20 cellular contexts compared by ENCODE assay signal in genomic region chr1:82491301-82491986, GRCh38.
DNase-seq lines count a peak whose midpoint lies in the region; ATAC-seq and TF ChIP-seq lines count a peak whose summit lies in the region.
"Had no signal": no experiment of that assay in that cellular context is flagged by ENCODE, and none has a peak within 500 bp of the region (broad histone marks: within the 10 kb centered on the region; RNA-seq: fewer than 3 reads in every experiment).

No MANE protein-coding gene starts in this region.

- no peaks in the 10 kb centered on the region for H3K36me3 ChIP-seq in esophagus muscularis mucosa
- no peaks in the 10 kb centered on the region for H3K36me3 ChIP-seq in Karpas-422 (ENCODE audit: insufficient read depth, low read length)

- H3K4me2 ChIP-seq in Karpas-422 (ENCODE audit: low read depth, low read length, poor library complexity, severe bottlenecking), result no peak overlapping the region

- TF ChIP-seq POLR2A in esophagus muscularis mucosa (IDR thresholded peaks at IDR 0.05; ENCODE audit: low read depth), result no peak

- WGBS in esophagus muscularis mucosa, result 45% methylated on average over 2 of the region's 2 CpGs

- H3K4me3 ChIP-seq in AG09309 (ENCODE audit: control insufficient read depth, low read depth, low read length), result no peak overlapping the region
- H3K4me3 ChIP-seq in esophagus muscularis mucosa, result no peak overlapping the region
- no peak overlapping the region for H3K4me3 ChIP-seq in Karpas-422 (ENCODE audit: low read length)

- H3K9me2 ChIP-seq in Karpas-422 (replicated peaks; ENCODE audit: insufficient read depth, low read length), result no peaks in the 10 kb centered on the region

- intact Hi-C loops in esophagus muscularis mucosa (cut with DNase I), result no loop called here

- TF ChIP-seq EP300 in esophagus muscularis mucosa (IDR thresholded peaks at IDR 0.05), result no peak

- peaks cover 0 to 8% (median 6%) of the 10 kb centered on the region in 4 donors for H3K4me1 ChIP-seq in esophagus muscularis mucosa
- no peaks in the 10 kb centered on the region for H3K4me1 ChIP-seq in Karpas-422 (ENCODE audit: low read length)

- no peaks in the 10 kb centered on the region for H3K79me2 ChIP-seq in Karpas-422 (ENCODE audit: low read length)

- no peak for ATAC-seq in HG02642 (IDR thresholded peaks at IDR 0.05; ENCODE audit: poor library complexity, unreplicated experiment)
- ATAC-seq: CD8-positive, alpha-beta T cell had no signal

- no peak overlapping the region for H2AFZ ChIP-seq in Karpas-422 (ENCODE audit: low read length)

- H3K27ac ChIP-seq in esophagus muscularis mucosa (replicated peaks in 1 of 4) (peak overlapping the region in 3 of 4 donors; percentile 16 to 66 (median 40)), Karpas-422 (ENCODE audit: low read length) (no peak overlapping the region)

- no peaks in the 10 kb centered on the region for H3K27me3 ChIP-seq in esophagus muscularis mucosa
- H3K27me3 ChIP-seq in Karpas-422 (ENCODE audit: low read length), result no peaks in the 10 kb centered on the region

- DNase-seq in AG09309 (ENCODE audit: low read depth), result peak; percentile 28
- peak; percentile 4 for DNase-seq in M059J (ENCODE audit: low read depth)
- DNase-seq in esophagus muscularis mucosa (ENCODE audit: extremely low spot score), result no peak
- DNase-seq in myocyte (ENCODE audit: low read depth), result peak; percentile 2
- no peak for DNase-seq in Karpas-422
- no peak for DNase-seq in NCI-H2107 (lab: John Stamatoyannopoulos, UW)
- no peak for DNase-seq in mucosa of gallbladder (ENCODE audit: low spot score)
- DNase-seq: activated CD4-positive, alpha-beta T cell treated with anti-CD3 and anti-CD28 coated beads, Interleukin-2, amount 10 ng/mL, durations not matched to agents 24 days and 14 days; activated CD8-positive, alpha-beta memory T cell treated with anti-CD3 and anti-CD28 coated beads, Interleukin-2, amount 50 U/mL, for 4 hours; activated effector memory CD4-positive, alpha-beta T cell treated with anti-CD3 and anti-CD28 coated beads, Interleukin-2, amount 50 U/mL, for 16 hours; CD8-positive, alpha-beta T cell; central memory CD4-positive, alpha-beta T cell; DMS79 treated with DMSO at 0.1 percent for 48 hours; erythroblast; head of caudate nucleus; NCI-H2081; posterior cingulate gyrus; stimulated activated CD4-positive, alpha-beta T cell treated with anti-CD3 and anti-CD28 coated beads, Interleukin-4, amount 100 ng/mL, for 4 hours; substantia nigra had no signal

- TF ChIP-seq CTCF in AG09309 (IDR thresholded peaks at IDR 0.05; ENCODE audit: control insufficient read depth, insufficient read depth, low read depth, low read length, missing control alignments) (no peak), esophagus muscularis mucosa (IDR thresholded peaks at IDR 0.05) (no peak)

- H3K9ac ChIP-seq in Karpas-422 (ENCODE audit: low read length), result no peak overlapping the region

- H3K9me3 ChIP-seq in esophagus muscularis mucosa (peaks cover 0 to 18% (median 0%) of the 10 kb centered on the region in 4 donors), Karpas-422 (ENCODE audit: low read length) (peaks cover 17% of the 10 kb centered on the region; the same call in 1 of the 2 replicates)

- H4K20me1 ChIP-seq in Karpas-422 (ENCODE audit: insufficient read depth, low read depth, low read length), result no peaks in the 10 kb centered on the region

Comparison
In these comparisons a context has a peak if more than half of its experiments do, and no peak if none do; other contexts are left out.
1. DNase-seq: peak in AG09309 (single experiment), M059J (single experiment) and myocyte (single experiment); none in esophagus muscularis mucosa (single experiment), Karpas-422 (single experiment), NCI-H2107 (single experiment) and mucosa of gallbladder (single experiment).